Comparison of ENCODE assay signal across 8 cellular contexts in the genomic region with DNA sequence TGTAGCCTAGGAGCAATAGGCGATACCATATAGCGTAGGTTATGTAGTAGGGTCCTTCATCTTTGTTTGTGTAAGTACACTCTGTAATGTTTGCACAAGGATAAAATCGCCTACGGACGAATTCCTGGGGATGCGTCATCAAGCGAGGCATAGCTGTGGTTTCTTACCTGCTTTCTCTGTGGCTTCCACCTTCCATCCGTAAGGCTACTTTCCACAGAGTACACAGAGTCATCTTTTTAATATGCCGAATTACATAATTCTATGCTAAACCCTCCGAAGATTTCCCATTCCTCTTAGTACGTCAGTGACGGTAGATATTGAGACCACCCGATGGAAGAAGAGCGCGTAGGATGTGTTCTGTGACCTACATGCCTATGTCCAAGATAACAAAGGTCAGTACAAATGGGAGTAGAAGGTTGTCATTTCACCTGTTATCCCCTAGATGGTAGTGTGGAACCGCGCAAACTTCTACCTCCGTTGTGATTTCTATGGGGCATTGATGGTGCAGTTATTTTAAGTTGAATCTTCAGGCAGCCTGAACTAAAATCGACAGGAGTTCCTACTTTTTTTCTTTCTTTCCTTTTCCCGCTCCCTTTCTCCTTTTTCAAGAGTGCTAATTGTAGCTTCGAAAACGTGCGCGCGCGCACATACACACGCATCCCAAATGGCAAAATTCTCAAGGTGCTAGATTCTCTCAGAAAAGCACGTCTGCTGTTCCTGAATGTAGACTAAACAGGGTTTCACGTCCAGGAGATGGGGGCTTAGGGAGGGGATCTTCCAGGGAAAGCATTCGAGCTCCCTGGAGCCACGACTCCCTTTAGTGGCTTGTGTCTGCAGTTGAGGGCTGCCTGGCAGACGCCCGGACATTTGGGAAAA.
DNase-seq lines count a peak whose midpoint lies in the region; ATAC-seq and TF ChIP-seq lines count a peak whose summit lies in the region.

No MANE protein-coding gene starts in this region.

- peak overlapping the region; percentile 81 for H3K4me2 ChIP-seq in smooth muscle cell

- peak overlapping the region; percentile 99 for H2AFZ ChIP-seq in smooth muscle cell (ENCODE audit: low read depth)

- H3K4me3 ChIP-seq in smooth muscle cell, result peak overlapping the region; percentile 49

- WGBS in smooth muscle cell (ENCODE audit: low lambda C conversion rate), result 15% methylated on average over 33 of the region's 33 CpGs

- no peaks in the 10 kb centered on the region for H3K36me3 ChIP-seq in smooth muscle cell (ENCODE audit: low read depth)

- no peaks in the 10 kb centered on the region for H3F3A ChIP-seq in smooth muscle cell (ENCODE audit: low read depth)

- DNase-seq in COLO668 (lab: John Stamatoyannopoulos, UW; ENCODE audit: unreplicated experiment), result peak; percentile 30
- DNase-seq in NCI-H146 treated with DMSO at 0.1 percent for 48 hours (lab: John Stamatoyannopoulos, UW; ENCODE audit: unreplicated experiment), result peak; percentile 55
- DNase-seq in anterior cingulate cortex (lab: John Stamatoyannopoulos, UW), result peak in 36 of 58 donors; percentile 1 to 56 (median 15)
- peak; percentile 14 to 62 for DNase-seq in hippocampal formation (lab: John Stamatoyannopoulos, UW)
- peak; percentile 9 for DNase-seq in smooth muscle cell (lab: John Stamatoyannopoulos, UW; ENCODE audit: unreplicated experiment)
- no peak for DNase-seq in DMS79 treated with DMSO at 0.1 percent for 48 hours (lab: John Stamatoyannopoulos, UW)

- no peaks in the 10 kb centered on the region for H3K79me2 ChIP-seq in smooth muscle cell (ENCODE audit: low read depth)

- peak overlapping the region; percentile 18 for H3K9ac ChIP-seq in smooth muscle cell (ENCODE audit: low read depth)

- peak; percentile 97 for ATAC-seq in GM18858 (IDR thresholded peaks at IDR 0.05; ENCODE audit: unreplicated experiment)
- ATAC-seq in HG02938 (IDR thresholded peaks at IDR 0.05; ENCODE audit: unreplicated experiment), result peak; percentile 93

- H4K20me1 ChIP-seq in smooth muscle cell (ENCODE audit: low read depth), result no peaks in the 10 kb centered on the region

- H3K4me1 ChIP-seq in smooth muscle cell (ENCODE audit: low read depth), result peaks cover 6% of the 10 kb centered on the region

- H3K9me3 ChIP-seq in smooth muscle cell (replicated peaks; ENCODE audit: low read depth), result no peaks in the 10 kb centered on the region

- peak overlapping the region; percentile 28 for H3K27ac ChIP-seq in smooth muscle cell (ENCODE audit: low read depth)

- peak; percentile 84 for TF ChIP-seq CTCF in smooth muscle cell (IDR thresholded peaks at IDR 0.05; ENCODE audit: borderline replicate concordance, insufficient read depth, poor library complexity, severe bottlenecking)

- no peaks in the 10 kb centered on the region for H3K27me3 ChIP-seq in smooth muscle cell (ENCODE audit: low read depth)
